ENCODE assay signal across 20 cellular contexts in the genomic region with DNA sequence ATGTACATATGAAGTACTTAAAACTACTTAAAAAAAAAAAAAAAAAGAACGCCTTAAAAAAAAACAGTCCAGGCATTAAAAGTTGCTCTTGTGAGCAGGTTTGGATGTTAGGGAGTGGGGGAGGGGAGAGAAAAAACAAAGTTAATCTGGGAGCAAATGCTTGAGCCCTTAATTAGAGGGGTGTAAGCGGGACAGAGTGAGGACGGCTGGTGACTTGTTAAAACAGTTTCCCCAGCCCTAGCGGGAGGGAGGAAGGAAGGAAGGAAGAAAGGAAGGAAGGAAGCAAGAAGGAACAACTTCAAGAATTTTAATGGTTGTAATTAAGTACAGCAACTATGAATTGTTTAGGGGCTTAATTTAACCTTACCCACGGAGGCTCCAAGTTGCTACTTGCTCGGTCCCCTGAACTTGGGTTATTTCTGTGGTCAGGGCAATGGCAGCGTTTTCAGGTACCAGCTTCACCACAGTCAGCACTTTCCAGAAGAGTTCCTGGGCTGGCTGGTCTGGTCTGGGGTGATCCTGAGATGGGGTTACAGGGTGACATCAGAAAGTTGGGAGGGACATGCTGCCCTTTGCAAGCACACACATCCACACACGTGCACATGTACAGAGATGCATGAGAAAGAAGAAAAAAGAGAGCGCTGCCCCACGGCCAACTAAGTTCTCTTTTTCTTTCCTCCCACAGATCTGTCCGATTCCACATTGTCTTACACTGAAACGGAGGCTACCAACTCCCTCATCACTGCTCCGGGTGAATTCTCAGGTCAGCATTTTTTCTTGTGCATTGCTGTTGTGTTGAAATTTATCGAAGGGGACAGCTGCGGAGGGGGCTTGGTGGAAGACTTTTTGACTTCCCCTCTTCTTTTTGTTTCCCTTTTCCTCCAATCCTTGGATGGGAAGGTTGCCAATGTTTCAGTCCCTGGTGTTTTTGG. TPM values are rescaled to one million over a fixed set of nuclear protein-coding genes. Genes with fewer than 3 reads are reported as not detected.
DNase-seq lines count a peak whose midpoint lies in the region; FAIRE-seq and TF ChIP-seq lines count a peak whose summit lies in the region.
"Had no signal": no experiment of that assay in that cellular context is flagged by ENCODE, and none has a peak within 500 bp of the region (broad histone marks: within the 10 kb centered on the region; RNA-seq: fewer than 3 reads in every experiment).

No MANE protein-coding gene starts in this region.

- 91% methylated on average over 14 of the region's 15 CpGs for WGBS in mesenchymal stem cell

- H3K79me1 ChIP-seq in mesenchymal stem cell (replicated peaks; ENCODE audit: low read length, poor library complexity, severe bottlenecking) = peaks cover 25% of the 10 kb centered on the region

- H4K91ac ChIP-seq in mesenchymal stem cell (ENCODE audit: low read length) = no peak overlapping the region

- peaks cover 34% of the 10 kb centered on the region for H3K4me1 ChIP-seq in mesenchymal stem cell (ENCODE audit: control insufficient read depth, insufficient read depth, low read depth, low read length)

- H3K27me3 ChIP-seq in mesenchymal stem cell (ENCODE audit: control insufficient read depth in 1 of 2, insufficient read depth in 1 of 2, low read length in 2 of 2) = no peaks in the 10 kb centered on the region
- H3K27me3 ChIP-seq: tibial nerve had no signal

- TF ChIP-seq CTCF in brain (conservative IDR thresholded peaks at IDR 0.05) (no peak), type B pancreatic cell (conservative IDR thresholded peaks at IDR 0.05) (no peak)

- peak overlapping the region; percentile 43 for H2AK5ac ChIP-seq in mesenchymal stem cell (ENCODE audit: low read length, severe bottlenecking)

- H2AFZ ChIP-seq in mesenchymal stem cell (ENCODE audit: low read depth, low read length) = no peak overlapping the region

- H2BK15ac ChIP-seq in mesenchymal stem cell (ENCODE audit: low read depth, poor library complexity, severe bottlenecking) = no peak overlapping the region

- H3K27ac ChIP-seq in KOPT-K1 (ENCODE audit: low read depth, low read length, poor library complexity, severe bottlenecking) (peak overlapping the region; percentile 100), mesenchymal stem cell (ENCODE audit: low read length, poor library complexity, severe bottlenecking) (peak overlapping the region; percentile 58)
- H3K27ac ChIP-seq: neutrophil had no signal

- H3K4me3 Mint-ChIP-seq in brain (peak overlapping the region in 1 of 5 experiments; percentile 36), type B pancreatic cell (no peak overlapping the region)
- H3K4me3 Mint-ChIP-seq: activated CD8-positive, alpha-beta memory T cell treated with anti-CD3 and anti-CD28 coated beads, Interleukin-2, amount 10 ng/mL, durations not matched to agents 7 days and 5 days; immature natural killer cell had no signal

- H3K9me3 ChIP-seq in KOPT-K1 (ENCODE audit: insufficient read depth, low read length, poor library complexity, severe bottlenecking) (no peaks in the 10 kb centered on the region), mesenchymal stem cell (ENCODE audit: control insufficient read depth, low read length) (no peaks in the 10 kb centered on the region)
- H3K9me3 ChIP-seq: neutrophil, tibial nerve had no signal

- H3K4me1 Mint-ChIP-seq in brain (peaks cover 33% of the 10 kb centered on the region), type B pancreatic cell (ENCODE audit: unreplicated experiment) (peaks cover 53% of the 10 kb centered on the region)

- H2BK5ac ChIP-seq in mesenchymal stem cell (ENCODE audit: low read depth, low read length, poor library complexity, severe bottlenecking) = no peak overlapping the region

- no peak overlapping the region for H3K18ac ChIP-seq in mesenchymal stem cell (ENCODE audit: low read depth in 1 of 2, low read length in 2 of 2)

- H2BK12ac ChIP-seq in mesenchymal stem cell (ENCODE audit: low read length in 2 of 2) = no peak overlapping the region

- H3K9me3 Mint-ChIP-seq in brain = no peaks in the 10 kb centered on the region
- H3K9me3 Mint-ChIP-seq in type B pancreatic cell = no peaks in the 10 kb centered on the region
- H3K9me3 Mint-ChIP-seq: CD4-positive, alpha-beta memory T cell; immature natural killer cell had no signal

- peaks cover 3% of the 10 kb centered on the region for H3K36me3 Mint-ChIP-seq in brain
- H3K36me3 Mint-ChIP-seq in type B pancreatic cell = peaks cover 24% of the 10 kb centered on the region
- H3K36me3 Mint-ChIP-seq: activated CD8-positive, alpha-beta memory T cell treated with anti-CD3 and anti-CD28 coated beads, Interleukin-2, amount 10 ng/mL, durations not matched to agents 7 days and 5 days; CD4-positive, alpha-beta memory T cell; immature natural killer cell had no signal

- peak overlapping the region; percentile 12 for H3K9ac ChIP-seq in mesenchymal stem cell (ENCODE audit: low read length)

- DNase-seq in mesenchymal stem cell (no peak), type B pancreatic cell (ENCODE audit: extremely low spot score, unreplicated experiment) (no peak), GM12891 (ENCODE audit: insufficient read length, low spot score) (no peak), GM12892 (ENCODE audit: insufficient read length) (no peak)
- DNase-seq in stimulated activated naive CD4-positive, alpha-beta T cell treated with Interleukin-2 at 50 U/mL for 16 hours (lab: John Stamatoyannopoulos, UW) = no peak
- DNase-seq: activated CD4-positive, alpha-beta T cell treated with anti-CD3 and anti-CD28 coated beads for 1 hour; activated CD8-positive, alpha-beta memory T cell treated with anti-CD3 and anti-CD28 coated beads, Interleukin-2, amount 10 ng/mL, durations not matched to agents 7 days and 5 days; activated gamma-delta T cell treated with Interleukin-2 at 50 U/mL for 16 hours; aorta; CD4-positive, alpha-beta memory T cell; cortex of kidney; immature natural killer cell; mesendoderm; NCI-H1436 treated with DMSO at 0.1 percent for 48 hours; NCI-H226; SIG-M5 had no signal

- TF ChIP-seq POLR2A in GM12891 (IDR thresholded peaks at IDR 0.05; ENCODE audit: low read depth, low read length) (no peak), GM12892 (IDR thresholded peaks at IDR 0.05; ENCODE audit: low read depth, low read length) (no peak)

- no peak overlapping the region for H3K4me2 ChIP-seq in mesenchymal stem cell (ENCODE audit: low read length, poor library complexity, severe bottlenecking)

- H3K23ac ChIP-seq in mesenchymal stem cell (ENCODE audit: low read length in 2 of 2) = no peak overlapping the region

- H4K8ac ChIP-seq in mesenchymal stem cell (ENCODE audit: low read length) = no peak overlapping the region

- peak overlapping the region in 1 of 2 experiments; percentile 2 for H3K4me3 ChIP-seq in mesenchymal stem cell (ENCODE audit: insufficient read depth in 1 of 2, low read depth in 1 of 2, low read length in 2 of 2)
- H3K4me3 ChIP-seq: tibial nerve had no signal

- H3K14ac ChIP-seq in mesenchymal stem cell (ENCODE audit: low read length in 2 of 2) = no peak overlapping the region

- H3K36me3 ChIP-seq in KOPT-K1 (ENCODE audit: insufficient read depth, low read length) = peaks cover 34% of the 10 kb centered on the region
- H3K36me3 ChIP-seq in mesenchymal stem cell (ENCODE audit: control insufficient read depth in 1 of 2, insufficient read depth in 2 of 2, low read depth in 1 of 2, low read length in 2 of 2) = peaks cover 14 to 87% of the 10 kb centered on the region in 2 experiments
- H3K36me3 ChIP-seq: neutrophil had no signal

- no peak for FAIRE-seq in GM12891 (lab: Jason Lieb, UNC)
- no peak for FAIRE-seq in GM12892 (lab: Jason Lieb, UNC)

- H3K27ac Mint-ChIP-seq in brain = peak overlapping the region in 3 of 5 experiments; percentile 22 to 65 (median 29)
- peak overlapping the region; percentile 50 for H3K27ac Mint-ChIP-seq in type B pancreatic cell
- H3K27ac Mint-ChIP-seq: activated CD8-positive, alpha-beta memory T cell treated with anti-CD3 and anti-CD28 coated beads, Interleukin-2, amount 10 ng/mL, durations not matched to agents 7 days and 5 days; CD4-positive, alpha-beta memory T cell; immature natural killer cell had no signal

- H2BK120ac ChIP-seq in mesenchymal stem cell (ENCODE audit: low read depth, low read length) = no peak overlapping the region

- H3K4ac ChIP-seq in mesenchymal stem cell (ENCODE audit: low read depth in 1 of 2, low read length in 2 of 2) = no peak overlapping the region

- H3K27me3 Mint-ChIP-seq in brain (peaks cover 10% of the 10 kb centered on the region), type B pancreatic cell (no peaks in the 10 kb centered on the region)

TF ChIP-seq in GM12891, 5 proteins besides CTCF, POLR2A, EP300 and RAD21:
- TF ChIP-seq POLR2AphosphoS5 (IDR thresholded peaks at IDR 0.05; ENCODE audit: low read depth, low read length) = no peak
- no peak for TF ChIP-seq PAX5 (IDR thresholded peaks at IDR 0.05; ENCODE audit: insufficient read depth, low read length, severe bottlenecking)
- no peak for TF ChIP-seq SPI1 (IDR thresholded peaks at IDR 0.05; ENCODE audit: low read depth, low read length)
- no peak for TF ChIP-seq TAF1 (IDR thresholded peaks at IDR 0.05; ENCODE audit: low read depth, low read length)
- no peak for TF ChIP-seq POU2F2 (IDR thresholded peaks at IDR 0.05; ENCODE audit: low read depth, low read length)

RNA-seq across cellular contexts. Expression of a gene that starts 14.0 kb away (rescaled TPM):
- polyA plus RNA-seq in brain (ENCODE audit: insufficient read depth, low read depth, low replicate concordance) = 2.3 TPM
- 5.5 TPM for polyA plus RNA-seq in mesenchymal stem cell (2013, experiment 1 of 2)
- 5.6 TPM for polyA plus RNA-seq in mesenchymal stem cell (2013, experiment 2 of 2)
- total RNA-seq in type B pancreatic cell (ENCODE audit: low replicate concordance) = 27.0 and 31.7 TPM in 2 replicates
- polyA plus RNA-seq in GM12891 (2012; ENCODE audit: low read depth, missing spikeins) = not detected
- not detected for polyA plus RNA-seq in GM12892 (2012; ENCODE audit: missing spikeins)
- polyA plus RNA-seq: CD4-positive, alpha-beta memory T cell; immature natural killer cell had no signal
